10 cellular contexts compared by ENCODE assay signal in genomic region chr1:46393510-46393909, GRCh38. TPM values are rescaled to one million over a fixed set of nuclear protein-coding genes. Genes with fewer than 3 reads are reported as not detected.
A peak's percentile ranks its signal among the peaks of the same experiment; 100 is the strongest.
DNase-seq lines count a peak whose midpoint lies in the region; ATAC-seq and TF ChIP-seq lines count a peak whose summit lies in the region.
"Had no signal": no experiment of that assay in that cellular context is flagged by ENCODE, and none has a peak within 500 bp of the region (broad histone marks: within the 10 kb centered on the region; RNA-seq: fewer than 3 reads in every experiment).

No MANE protein-coding gene starts in this region.

- H3K4me3 ChIP-seq in CD4-positive, alpha-beta memory T cell (ENCODE audit: low read length in 2 of 2), result no peak overlapping the region
- H3K4me3 ChIP-seq in HUES6 (ENCODE audit: low read depth, low read length), result peak overlapping the region; percentile 88
- H3K4me3 ChIP-seq in neural cell (ENCODE audit: low read length), result peak overlapping the region; percentile 92
- H3K4me3 ChIP-seq in MG63, result no peak overlapping the region

- intact Hi-C loops in CD4-positive, alpha-beta memory T cell (cut with micrococcal nuclease), result no loop called here

- no peak for ATAC-seq in GM19455 (IDR thresholded peaks at IDR 0.05; ENCODE audit: unreplicated experiment)
- no peak for ATAC-seq in HG02571 (IDR thresholded peaks at IDR 0.05; ENCODE audit: unreplicated experiment)

- H3K4me3 Mint-ChIP-seq in CD4-positive, alpha-beta memory T cell, result peak overlapping the region in 7 of 8 donors; percentile 35 to 81 (median 71)
- peak overlapping the region; percentile 71 for H3K4me3 Mint-ChIP-seq in chondrocyte (ENCODE audit: unreplicated experiment)

- H3K36me3 ChIP-seq in CD4-positive, alpha-beta memory T cell (ENCODE audit: insufficient read depth, low read length), result no peaks in the 10 kb centered on the region
- H3K36me3 ChIP-seq in HUES6 (ENCODE audit: control insufficient read depth, insufficient read depth, low read length) (no peaks in the 10 kb centered on the region), neural cell (ENCODE audit: insufficient read depth, low read length) (no peaks in the 10 kb centered on the region), MG63 (no peaks in the 10 kb centered on the region; the same call in 1 of the 2 replicates)
- H3K36me3 ChIP-seq: SJCRH30 had no signal

- no peaks in the 10 kb centered on the region for H3K79me2 ChIP-seq in neural cell (replicated peaks; ENCODE audit: insufficient read depth, low read length)

- POLR2A ChIA-PET in CD4-positive, alpha-beta memory T cell (lab: Charles Lee; ENCODE audit: partially characterized antibody), result no interaction called here

- DNase-seq in CD4-positive, alpha-beta memory T cell, result no peak
- DNase-seq in chondrocyte (ENCODE audit: low spot score) (no peak), MG63 (no peak), NOMO-1 treated with DMSO at 0.1 percent for 48 hours (lab: John Stamatoyannopoulos, UW; ENCODE audit: unreplicated experiment) (no peak)
- DNase-seq: NCI-H345 had no signal

- H3K9me3 ChIP-seq in CD4-positive, alpha-beta memory T cell (ENCODE audit: control insufficient read depth in 1 of 2, low read length in 2 of 2), result no peaks in the 10 kb centered on the region
- H3K9me3 ChIP-seq in HUES6 (ENCODE audit: control insufficient read depth, insufficient read depth, low read depth, low read length), result peaks cover 18% of the 10 kb centered on the region
- H3K9me3 ChIP-seq in neural cell (ENCODE audit: low read length), result no peaks in the 10 kb centered on the region
- H3K9me3 ChIP-seq in MG63, result peaks cover 4% of the 10 kb centered on the region; the same call in 1 of the 2 replicates

- peaks cover 0 to 19% (median 14%) of the 10 kb centered on the region in 8 donors for H3K9me3 Mint-ChIP-seq in CD4-positive, alpha-beta memory T cell
- H3K9me3 Mint-ChIP-seq in chondrocyte (ENCODE audit: low read depth), result no peaks in the 10 kb centered on the region

- H3K4me2 ChIP-seq in neural cell (ENCODE audit: low read length), result peak overlapping the region; percentile 38

- no peaks in the 10 kb centered on the region for H3F3A ChIP-seq in neural cell (ENCODE audit: insufficient read depth, low read length, poor library complexity, severe bottlenecking)

- H3K4me1 Mint-ChIP-seq in CD4-positive, alpha-beta memory T cell, result peaks cover 4 to 18% (median 6%) of the 10 kb centered on the region in 4 donors
- peaks cover 17% of the 10 kb centered on the region for H3K4me1 Mint-ChIP-seq in chondrocyte (ENCODE audit: low read depth)

- no peaks in the 10 kb centered on the region for H4K20me1 ChIP-seq in neural cell (ENCODE audit: insufficient read depth)

- H3K9me2 ChIP-seq in neural cell (ENCODE audit: insufficient read depth, low read length), result no peaks in the 10 kb centered on the region

- peak overlapping the region in 2 of 7 donors; percentile 2 to 30 for H3K27ac Mint-ChIP-seq in CD4-positive, alpha-beta memory T cell
- H3K27ac Mint-ChIP-seq in chondrocyte (ENCODE audit: unreplicated experiment), result no peak overlapping the region

- no peak overlapping the region for H3K27ac ChIP-seq in CD4-positive, alpha-beta memory T cell (ENCODE audit: low read depth, low read length)
- H3K27ac ChIP-seq in HUES6 (ENCODE audit: low read depth, low read length) (no peak overlapping the region), neural cell (ENCODE audit: low read length) (no peak overlapping the region)
- H3K27ac ChIP-seq: SJCRH30 had no signal

- no peak overlapping the region for H3K9ac ChIP-seq in HUES6 (ENCODE audit: low read length)
- peak overlapping the region; percentile 16 for H3K9ac ChIP-seq in neural cell (ENCODE audit: low read length)

- H3K27me3 ChIP-seq in CD4-positive, alpha-beta memory T cell (ENCODE audit: insufficient read depth, low read length), result no peaks in the 10 kb centered on the region
- H3K27me3 ChIP-seq in HUES6 (ENCODE audit: control insufficient read depth, insufficient read depth, low read length) (peaks cover 35% of the 10 kb centered on the region), neural cell (ENCODE audit: insufficient read depth, low read depth, low read length) (no peaks in the 10 kb centered on the region), MG63 (no peaks in the 10 kb centered on the region)

- no peaks in the 10 kb centered on the region for H3K4me1 ChIP-seq in CD4-positive, alpha-beta memory T cell (ENCODE audit: insufficient read depth, low read length)
- peaks cover 7% of the 10 kb centered on the region; the same call in 1 of the 2 replicates for H3K4me1 ChIP-seq in HUES6 (ENCODE audit: control insufficient read depth, insufficient read depth, low read length)
- H3K4me1 ChIP-seq: SJCRH30 had no signal

- no peak for TF ChIP-seq RAD21 in neural cell (conservative IDR thresholded peaks at IDR 0.05)

- peaks cover 12 to 14% of the 10 kb centered on the region in 2 donors for H3K27me3 Mint-ChIP-seq in CD4-positive, alpha-beta memory T cell
- H3K27me3 Mint-ChIP-seq in chondrocyte (ENCODE audit: low read depth), result peaks cover 7% of the 10 kb centered on the region

- no peak overlapping the region for H2AFZ ChIP-seq in neural cell (ENCODE audit: low read depth, low read length)

- TF ChIP-seq CTCF in chondrocyte (IDR thresholded peaks at IDR 0.05) (no peak), neural cell (IDR thresholded peaks at IDR 0.05; ENCODE audit: poor library complexity, severe bottlenecking) (no peak)

- H3K36me3 Mint-ChIP-seq in CD4-positive, alpha-beta memory T cell, result peaks cover 3 to 9% of the 10 kb centered on the region in 2 donors
- H3K36me3 Mint-ChIP-seq in chondrocyte (ENCODE audit: low read depth), result peaks cover 3% of the 10 kb centered on the region

- TF ChIP-seq EP300 in neural cell (conservative IDR thresholded peaks at IDR 0.05; ENCODE audit: poor library complexity, severe bottlenecking), result no peak

- CTCF ChIA-PET in CD4-positive, alpha-beta memory T cell (lab: Charles Lee; ENCODE audit: partially characterized antibody), result no interaction called here

TF ChIP-seq in neural cell, 6 proteins besides CTCF, POLR2A, EP300 and RAD21:
- TF ChIP-seq TAF1 (IDR thresholded peaks at IDR 0.05; ENCODE audit: low read depth) (no peak), EZH2 (IDR thresholded peaks at IDR 0.05; ENCODE audit: borderline replicate concordance, insufficient read depth, low read length, poor library complexity, severe bottlenecking) (no peak)

RNA-seq across cellular contexts. Expression of gene FAAH, which starts 0.6 kb away (rescaled TPM):
- total RNA-seq in CD4-positive, alpha-beta memory T cell, result 10 to 100 TPM in 1 of 2 experiments, 1 to 10 TPM in 1; 7.7 to 10.7 TPM
- 1 to 10 TPM; 2.0 to 4.2 TPM for polyA plus RNA-seq in CD4-positive, alpha-beta memory T cell
- 7.0 to 15.0 TPM (median 14.1 TPM) in 3 replicates for total RNA-seq in chondrocyte
- polyA plus RNA-seq in neural cell, result 106 and 111 TPM in 2 replicates
- polyA minus RNA-seq in neural cell, result 47.6 and 54.5 TPM in 2 replicates
- 0.16 and 1.4 TPM in 2 replicates for total RNA-seq in MG63 (2014; rRNA removed; shearing (Covaris generic); ENCODE audit: low replicate concordance)

RNA-seq across cellular contexts. Expression of gene NSUN4, which starts 52.9 kb away (rescaled TPM):
- total RNA-seq in CD4-positive, alpha-beta memory T cell, result 10 to 100 TPM; 26.4 to 26.9 TPM
- 10 to 100 TPM in 1 of 2 donors, 1 to 10 TPM in 1; 7.7 to 18.7 TPM for polyA plus RNA-seq in CD4-positive, alpha-beta memory T cell
- total RNA-seq in chondrocyte, result 21.2 to 23.5 TPM (median 23.4 TPM) in 3 replicates
- polyA plus RNA-seq in neural cell, result 8.7 and 13.1 TPM in 2 replicates
- polyA minus RNA-seq in neural cell, result 12.4 and 17.9 TPM in 2 replicates
- 7.7 and 16.7 TPM in 2 replicates for total RNA-seq in MG63 (2014; rRNA removed; shearing (Covaris generic); ENCODE audit: low replicate concordance)

Comparison
In these comparisons a context has a peak if more than half of its experiments do, and no peak if none do; other contexts are left out.
1. H3K4me3 ChIP-seq: peak in HUES6 (single experiment) and neural cell (single experiment); none in CD4-positive, alpha-beta memory T cell (0 of 2) and MG63 (single experiment).